In genomic region chr12:116931665-116932064, GRCh38 we compare ENCODE assay signal across 23 cellular contexts. TPM values are rescaled to one million over a fixed set of nuclear protein-coding genes. Genes with fewer than 3 reads are reported as not detected.
"Had no signal": no experiment of that assay in that cellular context is flagged by ENCODE, and none has a peak within 500 bp of the region (broad histone marks: within the 10 kb centered on the region; RNA-seq: fewer than 3 reads in every experiment).

No MANE protein-coding gene starts in this region.

- H3K4me3 Mint-ChIP-seq: activated CD4-positive, alpha-beta memory T cell treated with anti-CD3 and anti-CD28 coated beads, Interleukin-2, amount 10 ng/mL, durations not matched to agents 7 days and 5 days; activated CD8-positive, alpha-beta memory T cell treated with anti-CD3 and anti-CD28 coated beads, Interleukin-2, amount 10 ng/mL, durations not matched to agents 7 days and 5 days; activated naive CD8-positive, alpha-beta T cell treated with anti-CD3 and anti-CD28 coated beads, Interleukin-2, amount 10 ng/mL, durations not matched to agents 7 days and 5 days; activated T-cell treated with anti-CD3 and anti-CD28 coated beads, Interleukin-2, amount 50 U/mL, for 24 hours; effector memory CD8-positive, alpha-beta T cell; neural progenitor cell had no signal

- H3K27me3 Mint-ChIP-seq: activated CD4-positive, alpha-beta memory T cell treated with anti-CD3 and anti-CD28 coated beads, Interleukin-2, amount 10 ng/mL, durations not matched to agents 7 days and 5 days; activated CD8-positive, alpha-beta memory T cell treated with anti-CD3 and anti-CD28 coated beads, Interleukin-2, amount 10 ng/mL, durations not matched to agents 7 days and 5 days; activated naive CD8-positive, alpha-beta T cell treated with anti-CD3 and anti-CD28 coated beads, Interleukin-2, amount 10 ng/mL, durations not matched to agents 7 days and 5 days; activated T-cell treated with anti-CD3 and anti-CD28 coated beads, Interleukin-2, amount 50 U/mL, for 24 hours; effector memory CD8-positive, alpha-beta T cell; progenitor cell of endocrine pancreas had no signal

- H3K9me3 ChIP-seq: body of pancreas, right atrium auricular region, thyroid gland had no signal

- H3K4me3 ChIP-seq: body of pancreas, neural progenitor cell, right atrium auricular region, thyroid gland had no signal

- DNase-seq: activated CD4-positive, alpha-beta memory T cell treated with anti-CD3 and anti-CD28 coated beads, Interleukin-2, amount 10 ng/mL, durations not matched to agents 7 days and 5 days; activated CD4-positive, alpha-beta T cell treated with anti-CD3 and anti-CD28 coated beads for 48 hours; activated CD4-positive, CD25-positive, alpha-beta regulatory T cell; activated CD8-positive, alpha-beta memory T cell treated with anti-CD3 and anti-CD28 coated beads, Interleukin-2, amount 10 ng/mL, durations not matched to agents 7 days and 5 days; activated naive CD4-positive, alpha-beta T cell treated with Interleukin-2 at 50 U/mL for 16 hours; activated naive CD8-positive, alpha-beta T cell treated with anti-CD3 and anti-CD28 coated beads, Interleukin-2, amount 10 ng/mL, durations not matched to agents 7 days and 5 days; activated T-cell treated with anti-CD3 and anti-CD28 coated beads, Interleukin-2, amount 50 U/mL, for 24 hours; body of pancreas; dermis blood vessel endothelial cell; effector memory CD8-positive, alpha-beta T cell; foreskin melanocyte; glutamatergic neuron; hypothalamus; left ventricle myocardium superior; stimulated activated CD4-positive, alpha-beta T cell treated with anti-CD3 and anti-CD28 coated beads, Interleukin-2, amount 100 ng/mL, for 24 hours; stimulated activated naive CD4-positive, alpha-beta T cell treated with Interleukin-2 at 50 U/mL for 16 hours; T1000; thyroid gland had no signal

- ATAC-seq: activated CD8-positive, alpha-beta memory T cell treated with anti-CD3 and anti-CD28 coated beads, Interleukin-2, amount 10 ng/mL, durations not matched to agents 7 days and 5 days; body of pancreas; effector memory CD8-positive, alpha-beta T cell; left ventricle myocardium superior had no signal

- H3K9me3 Mint-ChIP-seq: activated CD4-positive, alpha-beta memory T cell treated with anti-CD3 and anti-CD28 coated beads, Interleukin-2, amount 10 ng/mL, durations not matched to agents 7 days and 5 days; activated naive CD8-positive, alpha-beta T cell treated with anti-CD3 and anti-CD28 coated beads, Interleukin-2, amount 10 ng/mL, durations not matched to agents 7 days and 5 days; activated T-cell treated with anti-CD3 and anti-CD28 coated beads, Interleukin-2, amount 50 U/mL, for 24 hours; activated T-helper 2 cell treated with anti-CD3 and anti-CD28 coated beads, Interferon-gamma antibody, Interleukin-2, Interleukin-4, amounts not matched to agents 10 μg/mL and 5 μg/mL and 100 μg/mL, durations not matched to agents 14 hours and 24 hours and 36 hours; effector memory CD8-positive, alpha-beta T cell; neural progenitor cell had no signal

- H3K9ac ChIP-seq: neural progenitor cell had no signal

- H3K4me1 ChIP-seq: neural progenitor cell had no signal

- H3K4me2 ChIP-seq: neural progenitor cell had no signal

- H2AFZ ChIP-seq: neural progenitor cell had no signal

- H3K27ac Mint-ChIP-seq: activated CD4-positive, alpha-beta memory T cell treated with anti-CD3 and anti-CD28 coated beads, Interleukin-2, amount 10 ng/mL, durations not matched to agents 7 days and 5 days; activated CD8-positive, alpha-beta memory T cell treated with anti-CD3 and anti-CD28 coated beads, Interleukin-2, amount 10 ng/mL, durations not matched to agents 7 days and 5 days; activated naive CD8-positive, alpha-beta T cell treated with anti-CD3 and anti-CD28 coated beads, Interleukin-2, amount 10 ng/mL, durations not matched to agents 7 days and 5 days; activated T-cell treated with anti-CD3 and anti-CD28 coated beads, Interleukin-2, amount 50 U/mL, for 24 hours; activated T-helper 2 cell treated with anti-CD3 and anti-CD28 coated beads, Interferon-gamma antibody, Interleukin-2, Interleukin-4, amounts not matched to agents 10 μg/mL and 5 μg/mL and 100 μg/mL, durations not matched to agents 14 hours and 24 hours and 36 hours; effector memory CD8-positive, alpha-beta T cell; neural progenitor cell; progenitor cell of endocrine pancreas had no signal

- H3K27ac ChIP-seq: body of pancreas, neural progenitor cell, right atrium auricular region, thyroid gland had no signal

- H3K27me3 ChIP-seq: body of pancreas, neural progenitor cell, right atrium auricular region, thyroid gland had no signal

RNA-seq across cellular contexts. Expression of gene HRK, which starts 50.4 kb away (rescaled TPM):
- total RNA-seq: activated CD4-positive, alpha-beta memory T cell treated with anti-CD3 and anti-CD28 coated beads, Interleukin-2, amount 10 ng/mL, durations not matched to agents 7 days and 5 days; activated CD8-positive, alpha-beta memory T cell treated with anti-CD3 and anti-CD28 coated beads, Interleukin-2, amount 10 ng/mL, durations not matched to agents 7 days and 5 days; activated naive CD8-positive, alpha-beta T cell treated with anti-CD3 and anti-CD28 coated beads, Interleukin-2, amount 10 ng/mL, durations not matched to agents 7 days and 5 days; activated T-helper 2 cell treated with anti-CD3 and anti-CD28 coated beads, Interferon-gamma antibody, Interleukin-2, Interleukin-4, amounts not matched to agents 10 μg/mL and 5 μg/mL and 100 μg/mL, durations not matched to agents 14 hours and 24 hours and 36 hours; body of pancreas; dermis blood vessel endothelial cell; epithelial cell of proximal tubule had no signal
